21 cellular contexts compared by ENCODE assay signal in genomic region chr3:60225848-60226247, GRCh38.
"Had no signal": no experiment of that assay in that cellular context is flagged by ENCODE, and none has a peak within 500 bp of the region (broad histone marks: within the 10 kb centered on the region; RNA-seq: fewer than 3 reads in every experiment).

No MANE protein-coding gene starts in this region.

- H3K36me3 Mint-ChIP-seq: activated naive CD4-positive, alpha-beta T cell treated with anti-CD3 and anti-CD28 coated beads, Interleukin-2, amount 50 U/mL, for 24 hours had no signal

- H3K27me3 ChIP-seq: esophagus squamous epithelium, testis, transverse colon had no signal

- H3K4me1 ChIP-seq: esophagus squamous epithelium, parathyroid adenoma, psoas muscle, testis, transverse colon had no signal

- DNase-seq: activated CD4-positive, alpha-beta T cell treated with anti-CD3 and anti-CD28 coated beads, Interleukin-2, amount 50 U/mL, for 1 hour; activated CD8-positive, alpha-beta T cell treated with anti-CD3 and anti-CD28 coated beads for 36 hours; activated T-cell treated with anti-CD3 and anti-CD28 coated beads, Interleukin-2, amount 50 U/mL, for 48 hours; effector CD8-positive, alpha-beta T cell; esophagus squamous epithelium; left ventricle myocardium inferior; mesendoderm; naive thymus-derived CD4-positive, alpha-beta T cell; psoas muscle; stimulated activated CD4-positive, alpha-beta T cell treated with anti-CD3 and anti-CD28 coated beads, Interleukin-15, amount 100 ng/mL, for 24 hours; stimulated activated CD4-positive, alpha-beta T cell treated with anti-CD3 and anti-CD28 coated beads, Interleukin-2, amount 100 ng/mL, for 24 hours; stimulated activated naive CD8-positive, alpha-beta T cell treated with anti-CD3 and anti-CD28 coated beads, Interleukin-15, Interleukin-2, amounts not matched to agents 100 U/mL and 50 U/mL, for 24 hours; T-helper 2 cell; testis; transverse colon had no signal

- H3K9me3 ChIP-seq: esophagus squamous epithelium, left ventricle myocardium inferior, psoas muscle, testis, transverse colon had no signal

- H3K4me3 ChIP-seq: esophagus squamous epithelium, left ventricle myocardium inferior, lung, psoas muscle, smooth muscle cell, testis, transverse colon had no signal

- H3K27ac ChIP-seq: epithelial cell of prostate, esophagus squamous epithelium, left ventricle myocardium inferior, parathyroid adenoma, psoas muscle, testis, transverse colon had no signal

- ATAC-seq: activated CD8-positive, alpha-beta T cell treated with anti-CD3 and anti-CD28 coated beads for 36 hours; naive thymus-derived CD4-positive, alpha-beta T cell; psoas muscle; stimulated activated naive CD8-positive, alpha-beta T cell treated with anti-CD3 and anti-CD28 coated beads, Interleukin-15, Interleukin-2, amounts not matched to agents 100 U/mL and 50 U/mL, for 24 hours had no signal

- H3K27me3 Mint-ChIP-seq: activated CD8-positive, alpha-beta T cell treated with anti-CD3 and anti-CD28 coated beads for 36 hours; activated naive CD4-positive, alpha-beta T cell treated with anti-CD3 and anti-CD28 coated beads, Interleukin-2, amount 50 U/mL, for 24 hours; naive thymus-derived CD4-positive, alpha-beta T cell had no signal

- H3K4me3 Mint-ChIP-seq: activated CD8-positive, alpha-beta T cell treated with anti-CD3 and anti-CD28 coated beads for 36 hours; activated naive CD4-positive, alpha-beta T cell treated with anti-CD3 and anti-CD28 coated beads, Interleukin-2, amount 50 U/mL, for 24 hours; naive thymus-derived CD4-positive, alpha-beta T cell had no signal

- H3K36me3 ChIP-seq: esophagus squamous epithelium, left ventricle myocardium inferior, transverse colon had no signal

- H3K9me3 Mint-ChIP-seq: activated CD8-positive, alpha-beta T cell treated with anti-CD3 and anti-CD28 coated beads for 36 hours; activated naive CD4-positive, alpha-beta T cell treated with anti-CD3 and anti-CD28 coated beads, Interleukin-2, amount 50 U/mL, for 24 hours; activated T-helper 2 cell treated with anti-CD3 and anti-CD28 coated beads, Interferon-gamma antibody, Interleukin-2, Interleukin-4, amounts not matched to agents 10 μg/mL and 5 μg/mL and 100 μg/mL, durations not matched to agents 14 hours and 24 hours and 36 hours had no signal

- H3K27ac Mint-ChIP-seq: activated CD8-positive, alpha-beta T cell treated with anti-CD3 and anti-CD28 coated beads for 36 hours; activated naive CD4-positive, alpha-beta T cell treated with anti-CD3 and anti-CD28 coated beads, Interleukin-2, amount 50 U/mL, for 24 hours; activated T-helper 2 cell treated with anti-CD3 and anti-CD28 coated beads, Interferon-gamma antibody, Interleukin-2, Interleukin-4, amounts not matched to agents 10 μg/mL and 5 μg/mL and 100 μg/mL, durations not matched to agents 14 hours and 24 hours and 36 hours had no signal

- H3K4me1 Mint-ChIP-seq: activated naive CD4-positive, alpha-beta T cell treated with anti-CD3 and anti-CD28 coated beads, Interleukin-2, amount 50 U/mL, for 24 hours had no signal
